ENCODE assay signal across 8 cellular contexts in the genomic region with DNA sequence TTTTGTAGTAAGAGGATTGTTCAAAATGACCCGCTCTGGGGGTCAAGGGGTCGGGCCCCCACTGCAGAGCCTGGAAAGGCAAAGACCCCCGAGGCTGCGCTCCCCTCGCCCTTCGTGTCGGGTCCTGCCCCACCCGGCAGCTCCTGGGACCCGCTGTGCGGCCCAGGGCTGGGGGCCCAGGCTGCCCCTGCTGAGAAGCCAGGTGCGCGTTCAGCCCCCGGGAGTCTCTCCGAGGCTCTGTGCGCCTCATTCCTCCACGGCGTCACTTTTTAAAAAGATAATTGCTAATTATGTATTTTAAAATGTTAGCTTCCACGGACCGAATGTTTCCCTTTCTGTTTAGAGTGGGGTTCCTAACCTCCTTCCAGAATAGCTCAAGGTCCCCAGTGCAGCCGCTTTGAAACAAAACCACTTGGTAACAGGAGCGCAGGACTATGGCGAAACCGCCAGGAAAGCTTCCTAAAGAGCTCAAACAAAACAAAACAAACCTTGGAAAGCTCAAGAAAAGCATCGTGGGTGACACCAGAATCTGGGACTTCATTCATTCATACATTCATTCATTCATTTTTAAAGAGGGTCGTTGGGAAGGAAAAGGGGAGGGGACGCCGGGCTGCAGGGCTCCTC. TPM values are rescaled to one million over a fixed set of nuclear protein-coding genes. Genes with fewer than 3 reads are reported as not detected.
A peak's percentile ranks its signal among the peaks of the same experiment; 100 is the strongest.
DNase-seq lines count a peak whose midpoint lies in the region; ATAC-seq, FAIRE-seq and TF ChIP-seq lines count a peak whose summit lies in the region.

No MANE protein-coding gene starts in this region.

- no peaks in the 10 kb centered on the region for H3K9me2 ChIP-seq in GM23338 (ENCODE audit: insufficient read depth)

- peak overlapping the region; percentile 48; the same call in 1 of the 2 replicates for H3K27ac Mint-ChIP-seq in GM23338

- FAIRE-seq in pancreas (lab: Jason Lieb, UNC), result no peak

- no peaks in the 10 kb centered on the region for H4K20me1 ChIP-seq in GM23338 (replicated peaks; ENCODE audit: insufficient read depth)

- H3K4me3 Mint-ChIP-seq in GM23338, result peak overlapping the region; percentile 96

- peaks cover 6% of the 10 kb centered on the region; the same call in 1 of the 2 replicates for H3K27me3 ChIP-seq in GM23338 (ENCODE audit: insufficient read depth)
- no peaks in the 10 kb centered on the region for H3K27me3 ChIP-seq in esophagus (ENCODE audit: control insufficient read depth in 1 of 2, insufficient read depth in 2 of 2, low read length in 2 of 2)
- H3K27me3 ChIP-seq in pancreas, result no peaks in the 10 kb centered on the region

- peaks cover 3% of the 10 kb centered on the region; the same call in 2 of the 3 replicates for H3K9me3 Mint-ChIP-seq in GM23338

- H3K27ac ChIP-seq in GM23338 (ENCODE audit: low read depth) (no peak overlapping the region), SK-N-MC (no peak overlapping the region), esophagus (ENCODE audit: low read depth in 2 of 2, low read length in 1 of 2) (no peak overlapping the region), pancreas (no peak overlapping the region)

- H3F3A ChIP-seq in GM23338 (replicated peaks; ENCODE audit: low read depth), result peaks cover 3% of the 10 kb centered on the region

- intact Hi-C loops in pancreas (cut with DNase I), result no loop called here

- WGBS in esophagus, 2 donors, result 1 to 2% methylated on average over 26 to 27 of the region's 27 CpGs
- WGBS in pancreas, 2 donors, result 3 to 4% methylated on average over 27 of the region's 27 CpGs

- peak overlapping the region; percentile 74 for H3K4me3 ChIP-seq in GM23338
- H3K4me3 ChIP-seq in SK-N-MC, result peak overlapping the region; percentile 88
- H3K4me3 ChIP-seq in esophagus (ENCODE audit: low read depth in 1 of 2, low read length in 2 of 2), result peak overlapping the region; percentile 28 to 51
- H3K4me3 ChIP-seq in pancreas, result peak overlapping the region; percentile 29 to 62 (median 36)

- in situ Hi-C loops in ACHN (cut with HindIII; ENCODE audit: low pct_ligation_motif_present, low pct_unique_long_range_greater_than_20kb, low sequenced_read_pairs), result no loop called here

- peaks cover 2% of the 10 kb centered on the region; the same call in 1 of the 3 replicates for H3K36me3 Mint-ChIP-seq in GM23338 (ENCODE audit: low read depth)

- H3K4me1 ChIP-seq in GM23338 (ENCODE audit: insufficient read depth) (peaks cover 5% of the 10 kb centered on the region; the same call in 1 of the 2 replicates), esophagus (ENCODE audit: control insufficient read depth in 2 of 2, insufficient read depth in 2 of 2, low read length in 1 of 2) (peaks cover 2% of the 10 kb centered on the region in 2 donors), pancreas (peaks cover 0 to 6% (median 0%) of the 10 kb centered on the region in 3 donors)

- peaks cover 24% of the 10 kb centered on the region for H3K27me3 Mint-ChIP-seq in GM23338 (ENCODE audit: insufficient read depth, low read depth, poor library complexity)

- ATAC-seq in GM23338 (peak; percentile 12), pancreas (peak in 1 of 4 donors; percentile 27), HG03039 (IDR thresholded peaks at IDR 0.05; ENCODE audit: unreplicated experiment) (no peak), GM19351 (IDR thresholded peaks at IDR 0.05; ENCODE audit: unreplicated experiment) (no peak), GM18868 (IDR thresholded peaks at IDR 0.05; ENCODE audit: unreplicated experiment) (no peak)

- H3K36me3 ChIP-seq in GM23338 (ENCODE audit: insufficient read depth), result no peaks in the 10 kb centered on the region
- H3K36me3 ChIP-seq in SK-N-MC (ENCODE audit: insufficient read depth, low read length), result no peaks in the 10 kb centered on the region
- no peaks in the 10 kb centered on the region for H3K36me3 ChIP-seq in esophagus (ENCODE audit: control insufficient read depth in 2 of 2, insufficient read depth in 2 of 2, low read length in 1 of 2)
- H3K36me3 ChIP-seq in pancreas, result no peaks in the 10 kb centered on the region

- peak overlapping the region; percentile 95 for H2AFZ ChIP-seq in GM23338

- H3K79me2 ChIP-seq in GM23338 (replicated peaks; ENCODE audit: insufficient read depth), result no peaks in the 10 kb centered on the region

- peak overlapping the region; percentile 43 for H3K9ac ChIP-seq in SK-N-MC (ENCODE audit: insufficient read length)

- H3K9me3 ChIP-seq in SK-N-MC (ENCODE audit: low read depth, low read length), result no peaks in the 10 kb centered on the region
- H3K9me3 ChIP-seq in esophagus (ENCODE audit: control insufficient read depth in 2 of 2, insufficient read depth in 1 of 2, low read depth in 1 of 2, low read length in 1 of 2), result no peaks in the 10 kb centered on the region
- H3K9me3 ChIP-seq in pancreas, result no peaks in the 10 kb centered on the region

- peak overlapping the region; percentile 85 for H3K4me2 ChIP-seq in GM23338

- DNase-seq in ACHN, result peak; percentile 53
- peak; percentile 72 for DNase-seq in GM23338 (ENCODE audit: low spot score)
- no peak for DNase-seq in SK-N-MC (ENCODE audit: low read depth, low spot score)
- peak in 1 of 6 donors; percentile 56 for DNase-seq in pancreas

- TF ChIP-seq CTCF in GM23338 (conservative IDR thresholded peaks at IDR 0.05; ENCODE audit: low read depth in 2 of 2) (no peak), pancreas (IDR thresholded peaks at IDR 0.05) (no peak)

- H3K4me1 Mint-ChIP-seq in GM23338, result peaks cover 21% of the 10 kb centered on the region

TF ChIP-seq in GM23338, 12 proteins besides CTCF, POLR2A, EP300 and RAD21 (continues in another document):
- no peak for TF ChIP-seq POLR2AphosphoS5 (IDR thresholded peaks at IDR 0.05; ENCODE audit: low read depth)
- TF ChIP-seq EZH2 (IDR thresholded peaks at IDR 0.05; ENCODE audit: low read depth, unreplicated experiment), result no peak
- TF ChIP-seq ZNF331 (CRISPR knock-in tag; IDR thresholded peaks at IDR 0.05; ENCODE audit: low read depth), result no peak
- TF ChIP-seq CREB1 (CRISPR knock-in tag; IDR thresholded peaks at IDR 0.05; ENCODE audit: low read depth), result no peak
- TF ChIP-seq ETS1 (IDR thresholded peaks at IDR 0.05), result no peak

RNA-seq across cellular contexts. Expression of gene PDIA4, which starts 45.6 kb away (rescaled TPM):
- 326 and 332 TPM in 2 replicates for total RNA-seq in GM23338 (2014; rRNA removed; shearing (Covaris generic))
- polyA plus RNA-seq in GM23338 (2016; fragmentation: Nextera tagmentation; extraction: Ambion mirVana) (194 and 196 TPM in 2 replicates), esophagus (10 to 100 TPM; 21.0 to 37.9 TPM), pancreas (10 to 100 TPM; 35.6 to 52.1 TPM)
- total RNA-seq in pancreas, result 100 to 1,000 TPM in 2 of 6 donors, 10 to 100 TPM in 4; 54.2 to 185 (median 86.7) TPM

Comparison
In these comparisons a context has a peak if more than half of its experiments do, and no peak if none do; other contexts are left out.
1. H3K4me3 ChIP-seq: peak in every context shown above with its lines; median percentile 88 in SK-N-MC; 74 in GM23338; 40 in esophagus; 36 in pancreas.